Comparison of ENCODE assay signal across 10 cellular contexts in genomic region chr11:67581469-67581868, GRCh38. TPM values are rescaled to one million over a fixed set of nuclear protein-coding genes. Genes with fewer than 3 reads are reported as not detected.
DNase-seq lines count a peak whose midpoint lies in the region; ATAC-seq and TF ChIP-seq lines count a peak whose summit lies in the region.
"Had no signal": no experiment of that assay in that cellular context is flagged by ENCODE, and none has a peak within 500 bp of the region (broad histone marks: within the 10 kb centered on the region; RNA-seq: fewer than 3 reads in every experiment).

No MANE protein-coding gene starts in this region.

- H3K36me3 ChIP-seq in thyroid gland: peaks cover 4 to 8% of the 10 kb centered on the region in 2 donors

- DNase-seq in NCI-H82 (lab: John Stamatoyannopoulos, UW): peak; percentile 44
- no peak for DNase-seq in NCI-H82 treated with DMSO at 0.1 percent for 48 hours (lab: John Stamatoyannopoulos, UW; ENCODE audit: unreplicated experiment)
- DNase-seq in glomerular visceral epithelial cell (ENCODE audit: extremely low spot score): peak; percentile 56
- DNase-seq in thyroid gland: peak; percentile 67 to 70
- DNase-seq: activated CD8-positive, alpha-beta T cell treated with anti-CD3 and anti-CD28 coated beads, Interleukin-2, amount 10 ng/mL, durations not matched to agents 7 days and 5 days; anterior cingulate cortex; NCI-H1930 had no signal

- H3K4me3 ChIP-seq in thyroid gland (replicated peaks in 1 of 3): no peak overlapping the region
- H3K4me3 ChIP-seq: esophagus muscularis mucosa had no signal

- ATAC-seq in GM18867 (IDR thresholded peaks at IDR 0.05; ENCODE audit: unreplicated experiment): no peak
- ATAC-seq in HG02642 (IDR thresholded peaks at IDR 0.05; ENCODE audit: poor library complexity, unreplicated experiment): no peak
- ATAC-seq: activated CD8-positive, alpha-beta T cell treated with anti-CD3 and anti-CD28 coated beads, Interleukin-2, amount 10 ng/mL, durations not matched to agents 7 days and 5 days had no signal

- no peaks in the 10 kb centered on the region for H3K9me3 ChIP-seq in thyroid gland
- H3K9me3 ChIP-seq: esophagus muscularis mucosa had no signal

- peaks cover 31 to 36% of the 10 kb centered on the region in 2 donors for H3K4me1 ChIP-seq in thyroid gland

- peak in 1 of 2 donors; percentile 35 for TF ChIP-seq POLR2A in thyroid gland (IDR thresholded peaks at IDR 0.05)

- intact Hi-C loops in thyroid gland (cut with DNase I): no loop called here

- no peaks in the 10 kb centered on the region for H3K27me3 ChIP-seq in thyroid gland

- no peak for TF ChIP-seq CTCF in thyroid gland (IDR thresholded peaks at IDR 0.05)

- H3K27ac ChIP-seq in thyroid gland: peak overlapping the region; percentile 95 to 100 (median 99)
- H3K27ac ChIP-seq: esophagus muscularis mucosa had no signal

- 27 to 39% methylated on average over 11 of the region's 11 CpGs for WGBS in thyroid gland, 2 donors

RNA-seq across cellular contexts. Expression of gene GSTP1, which starts 2.1 kb away (rescaled TPM):
- total RNA-seq in thyroid gland: 1,000 to 10,000 TPM in 3 of 4 donors, 100 to 1,000 TPM in 1; 877 to 4,013 (median 1,716) TPM

RNA-seq across cellular contexts. Expression of gene NDUFV1, which starts 25.3 kb away (rescaled TPM):
- 100 to 1,000 TPM; 323 to 401 (median 356) TPM for total RNA-seq in thyroid gland

RNA-seq across cellular contexts. Expression of gene NUDT8, which starts 48.3 kb away (rescaled TPM):
- total RNA-seq in thyroid gland: 10 to 100 TPM; 16.7 to 67.7 (median 51.1) TPM

RNA-seq across cellular contexts. Expression of gene TBX10, which starts 58.1 kb away (rescaled TPM):
- not detected for total RNA-seq in thyroid gland
- total RNA-seq: activated CD8-positive, alpha-beta T cell treated with anti-CD3 and anti-CD28 coated beads, Interleukin-2, amount 10 ng/mL, durations not matched to agents 7 days and 5 days; esophagus muscularis mucosa had no signal

RNA-seq across cellular contexts. Expression of gene CABP2, which starts 58.2 kb away (rescaled TPM):
- total RNA-seq in thyroid gland: not detected
- total RNA-seq: activated CD8-positive, alpha-beta T cell treated with anti-CD3 and anti-CD28 coated beads, Interleukin-2, amount 10 ng/mL, durations not matched to agents 7 days and 5 days; esophagus muscularis mucosa had no signal
